Comparison of ENCODE assay signal across 22 cellular contexts in the genomic region with DNA sequence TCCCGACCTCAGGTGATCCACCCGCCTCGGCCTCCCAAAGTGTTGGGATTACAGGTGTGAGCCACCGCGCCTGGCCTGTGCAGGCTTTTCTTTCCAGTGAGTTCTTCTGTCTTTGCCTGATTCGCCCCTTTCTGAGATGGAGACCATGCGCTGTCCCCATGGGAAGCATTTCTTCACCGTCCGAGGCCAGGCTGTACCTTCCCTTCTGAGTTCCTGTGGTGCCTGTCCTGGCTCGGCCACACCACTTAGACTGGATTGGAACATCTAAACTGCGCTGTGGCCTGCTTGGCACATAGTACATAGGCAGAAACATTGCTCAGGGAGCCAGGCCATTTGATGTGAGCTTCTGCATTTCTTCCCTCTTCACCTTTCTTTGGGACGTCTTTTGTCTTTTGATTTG. TPM values are rescaled to one million over a fixed set of nuclear protein-coding genes. Genes with fewer than 3 reads are reported as not detected.
DNase-seq lines count a peak whose midpoint lies in the region; ATAC-seq and TF ChIP-seq lines count a peak whose summit lies in the region.
"Had no signal": no experiment of that assay in that cellular context is flagged by ENCODE, and none has a peak within 500 bp of the region (broad histone marks: within the 10 kb centered on the region; RNA-seq: fewer than 3 reads in every experiment).

No MANE protein-coding gene starts in this region.

- H3K4me1 ChIP-seq in Caco-2 (no peaks in the 10 kb centered on the region), lower lobe of right lung (peaks cover 11% of the 10 kb centered on the region)
- H3K4me1 ChIP-seq: Peyer's patch, SJSA1 had no signal

- ATAC-seq in lower lobe of right lung (no peak), HG03135 (IDR thresholded peaks at IDR 0.05; ENCODE audit: unreplicated experiment) (no peak), HG03432 (IDR thresholded peaks at IDR 0.05; ENCODE audit: unreplicated experiment) (no peak)
- ATAC-seq: CD8-positive, alpha-beta T cell had no signal

- H3K36me3 ChIP-seq in Caco-2 (ENCODE audit: control insufficient read depth, insufficient read depth, low read length) (no peaks in the 10 kb centered on the region), lower lobe of right lung (peaks cover 13% of the 10 kb centered on the region)
- H3K36me3 ChIP-seq: SJSA1 had no signal

- H3K4me3 ChIP-seq in Caco-2 (ENCODE audit: low read depth, low read length) = no peak overlapping the region
- no peak overlapping the region for H3K4me3 ChIP-seq in lower lobe of right lung
- H3K4me3 ChIP-seq: GM23248, Peyer's patch, SJSA1 had no signal

- no peak overlapping the region for H3K27ac Mint-ChIP-seq in activated T-cell treated with anti-CD3 and anti-CD28 coated beads, Interleukin-2, amount 50 U/mL, for 24 hours
- peak overlapping the region; percentile 15 for H3K27ac Mint-ChIP-seq in Caco-2 (ENCODE audit: unreplicated experiment)
- peak overlapping the region; percentile 67 for H3K27ac Mint-ChIP-seq in progenitor cell of endocrine pancreas
- H3K27ac Mint-ChIP-seq: CD8-positive, alpha-beta T cell had no signal

- H3K4me1 Mint-ChIP-seq in activated T-cell treated with anti-CD3 and anti-CD28 coated beads, Interleukin-2, amount 50 U/mL, for 24 hours (ENCODE audit: low read depth) = peaks cover 64% of the 10 kb centered on the region
- H3K4me1 Mint-ChIP-seq in Caco-2 (ENCODE audit: low read depth, unreplicated experiment) (no peaks in the 10 kb centered on the region), progenitor cell of endocrine pancreas (ENCODE audit: low read depth) (peaks cover 3% of the 10 kb centered on the region)

- intact Hi-C loops in Caco-2 (cut with micrococcal nuclease; ENCODE audit: unreplicated experiment) = no loop called here
- intact Hi-C loops in lower lobe of right lung (cut with DNase I) = no loop called here

- POLR2A ChIA-PET in Caco-2 (lab: Charles Lee) = interaction anchor here (0.6 kb wide), 1 partner anchor 22 kb away, joined by 4 read pairs; no protein-coding TSS in a partner anchor

- DNase-seq in activated T-cell treated with anti-CD3 and anti-CD28 coated beads, Interleukin-2, amount 50 U/mL, for 24 hours = peak; percentile 9
- DNase-seq in activated T-cell treated with anti-CD3 and anti-CD28 coated beads, Interleukin-2, amount 50 U/mL, for 1 hour = no peak
- no peak for DNase-seq in Caco-2
- DNase-seq in lower lobe of right lung = peak; percentile 11
- no peak for DNase-seq in progenitor cell of endocrine pancreas (ENCODE audit: low spot score, unreplicated experiment)
- no peak for DNase-seq in activated CD4-positive, CD25-positive, alpha-beta regulatory T cell treated with anti-CD3 and anti-CD28 coated beads, Interleukin-2, amount 50 U/mL, for 72 hours
- DNase-seq: AML-193; C1 segment of cervical spinal cord; Calu3; CD8-positive, alpha-beta T cell; DMS153; GM23248; HCEC 1CT; NCI-H1694; NCI-H2081 treated with DMSO at 0.1 percent for 48 hours; NCI-H446; NCI-H526 had no signal

- no peaks in the 10 kb centered on the region for H3K9me3 ChIP-seq in Caco-2
- no peaks in the 10 kb centered on the region for H3K9me3 ChIP-seq in lower lobe of right lung
- H3K9me3 ChIP-seq: Peyer's patch, SJSA1 had no signal

- no TSS peak for BruUV-seq in Caco-2 (replicated peaks; lab: Mats Ljungman, UMichigan)

- peaks cover 1% of the 10 kb centered on the region for H3K9me3 Mint-ChIP-seq in activated T-cell treated with anti-CD3 and anti-CD28 coated beads, Interleukin-2, amount 50 U/mL, for 24 hours
- H3K9me3 Mint-ChIP-seq in Caco-2 (ENCODE audit: unreplicated experiment) (no peaks in the 10 kb centered on the region), progenitor cell of endocrine pancreas (ENCODE audit: low read depth) (no peaks in the 10 kb centered on the region)
- H3K9me3 Mint-ChIP-seq: CD8-positive, alpha-beta T cell had no signal

- H3K27me3 ChIP-seq in Caco-2 (replicated peaks; ENCODE audit: control insufficient read depth, insufficient read depth, low read length) (no peaks in the 10 kb centered on the region), lower lobe of right lung (ENCODE audit: low read depth) (no peaks in the 10 kb centered on the region)
- H3K27me3 ChIP-seq: Peyer's patch, SJSA1 had no signal

- no peak overlapping the region for H3K4me3 Mint-ChIP-seq in activated T-cell treated with anti-CD3 and anti-CD28 coated beads, Interleukin-2, amount 50 U/mL, for 24 hours
- H3K4me3 Mint-ChIP-seq in Caco-2 (ENCODE audit: unreplicated experiment) = no peak overlapping the region
- H3K4me3 Mint-ChIP-seq in progenitor cell of endocrine pancreas (ENCODE audit: low read depth) = no peak overlapping the region
- H3K4me3 Mint-ChIP-seq: CD8-positive, alpha-beta T cell had no signal

- no peaks in the 10 kb centered on the region for H3K27me3 Mint-ChIP-seq in activated T-cell treated with anti-CD3 and anti-CD28 coated beads, Interleukin-2, amount 50 U/mL, for 24 hours
- H3K27me3 Mint-ChIP-seq in Caco-2 (ENCODE audit: insufficient read depth, unreplicated experiment) = no peaks in the 10 kb centered on the region
- H3K27me3 Mint-ChIP-seq in progenitor cell of endocrine pancreas = no peaks in the 10 kb centered on the region

- peaks cover 52% of the 10 kb centered on the region for H3K36me3 Mint-ChIP-seq in activated T-cell treated with anti-CD3 and anti-CD28 coated beads, Interleukin-2, amount 50 U/mL, for 24 hours (ENCODE audit: low read depth)
- H3K36me3 Mint-ChIP-seq in Caco-2 (ENCODE audit: insufficient read depth, unreplicated experiment) (peaks cover 15% of the 10 kb centered on the region), progenitor cell of endocrine pancreas (ENCODE audit: insufficient read depth) (no peaks in the 10 kb centered on the region)

- H3K27ac ChIP-seq in lower lobe of right lung = no peak overlapping the region
- H3K27ac ChIP-seq: GM23248, KMS-11, Peyer's patch, SJSA1 had no signal

- CTCF ChIA-PET in Caco-2 (lab: Charles Lee) = no interaction called here

- TF ChIP-seq CTCF in Caco-2 (IDR thresholded peaks at IDR 0.05; ENCODE audit: insufficient read depth in 1 of 2, low read depth in 1 of 2, low read length in 1 of 2, severe bottlenecking in 1 of 2, unreplicated experiment in 1 of 2) (no peak), lower lobe of right lung (IDR thresholded peaks at IDR 0.05) (no peak), progenitor cell of endocrine pancreas (IDR thresholded peaks at IDR 0.05; ENCODE audit: unreplicated experiment) (no peak)

RNA-seq across cellular contexts. Expression of a gene that starts 23.7 kb away (rescaled TPM):
- total RNA-seq in Caco-2 (2022) (28.7 and 31.2 TPM in 2 replicates), lower lobe of right lung (26.1 TPM), progenitor cell of endocrine pancreas (48.1 and 53.4 TPM in 2 replicates)

Comparison
In these comparisons a context has a peak if more than half of its experiments do, and no peak if none do; other contexts are left out.
1. DNase-seq: peak in activated T-cell treated with anti-CD3 and anti-CD28 coated beads, Interleukin-2, amount 50 U/mL, for 24 hours (single experiment) and lower lobe of right lung (single experiment); none in activated T-cell treated with anti-CD3 and anti-CD28 coated beads, Interleukin-2, amount 50 U/mL, for 1 hour (single experiment), Caco-2 (0 of 2), progenitor cell of endocrine pancreas (single experiment) and activated CD4-positive, CD25-positive, alpha-beta regulatory T cell treated with anti-CD3 and anti-CD28 coated beads, Interleukin-2, amount 50 U/mL, for 72 hours (single experiment).